ENCODE assay signal across 8 cellular contexts in the genomic region with DNA sequence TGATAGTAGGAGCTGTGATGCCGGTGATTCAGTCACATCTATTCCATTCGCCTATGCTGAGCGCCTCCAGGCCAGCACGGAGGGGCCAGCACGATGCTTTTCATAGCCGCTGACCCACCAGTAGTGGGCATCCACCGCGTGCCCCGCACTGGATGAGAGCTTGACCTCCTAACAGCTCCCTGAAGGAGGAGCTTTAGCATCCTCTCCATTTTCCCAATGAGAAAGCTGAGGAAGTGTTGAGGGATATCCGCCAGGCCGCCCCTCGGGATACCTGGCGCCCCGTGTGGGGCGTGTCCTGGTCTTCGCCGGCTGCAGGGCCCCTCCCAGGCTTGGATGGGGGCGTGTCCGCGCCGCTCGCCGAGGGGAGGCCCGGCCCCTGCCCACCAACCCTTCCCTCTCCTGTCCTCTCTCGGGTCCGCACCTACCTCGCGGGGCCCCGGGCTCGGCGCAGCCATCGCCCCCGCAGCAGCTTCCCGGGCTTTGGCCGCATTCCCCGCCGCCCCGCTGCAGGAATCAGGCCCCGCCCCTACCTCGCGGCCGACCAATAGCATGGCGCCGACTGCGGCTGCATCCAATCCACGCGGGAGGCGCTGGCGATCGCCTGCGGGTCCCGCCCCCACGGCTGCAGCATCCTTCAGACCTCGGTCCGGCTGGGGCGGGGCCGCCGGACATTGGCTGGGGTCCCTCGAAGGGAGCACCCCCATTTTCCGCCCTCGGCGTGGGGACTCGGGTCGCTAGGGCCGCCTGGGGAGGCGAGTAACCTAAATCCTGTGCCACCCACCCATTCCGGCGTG. TPM values are rescaled to one million over a fixed set of nuclear protein-coding genes. Genes with fewer than 3 reads are reported as not detected.
DNase-seq lines count a peak whose midpoint lies in the region; ATAC-seq and TF ChIP-seq lines count a peak whose summit lies in the region.

A gene with protein sequence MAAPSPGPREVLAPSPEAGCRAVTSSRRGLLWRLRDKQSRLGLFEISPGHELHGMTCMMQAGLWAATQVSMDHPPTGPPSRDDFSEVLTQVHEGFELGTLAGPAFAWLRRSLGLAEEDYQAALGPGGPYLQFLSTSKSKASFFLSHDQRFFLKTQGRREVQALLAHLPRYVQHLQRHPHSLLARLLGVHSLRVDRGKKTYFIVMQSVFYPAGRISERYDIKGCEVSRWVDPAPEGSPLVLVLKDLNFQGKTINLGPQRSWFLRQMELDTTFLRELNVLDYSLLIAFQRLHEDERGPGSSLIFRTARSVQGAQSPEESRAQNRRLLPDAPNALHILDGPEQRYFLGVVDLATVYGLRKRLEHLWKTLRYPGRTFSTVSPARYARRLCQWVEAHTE (minus strand): TSS at position 480 of the 794 bp plus-strand sequence. CDS start 25 bp downstream, at position 455.

- peak; percentile 19 for TF ChIP-seq CTCF in OCI-LY1 (IDR thresholded peaks at IDR 0.05; ENCODE audit: low read length)
- no peak for TF ChIP-seq CTCF in esophagus squamous epithelium (IDR thresholded peaks at IDR 0.05)

- H3K4me2 ChIP-seq in OCI-LY1 (ENCODE audit: low read length), result peak within 1 kb of the TSS; percentile 78

- intact Hi-C loops in esophagus squamous epithelium (cut with DNase I), result no loop called here

- peak; percentile 95 for DNase-seq in COLO829 (ENCODE audit: low spot score)
- peak; percentile 54 to 61 for DNase-seq in activated T-helper 1 cell treated with anti-CD3 and anti-CD28 coated beads, Interleukin-2, amount 50 U/mL, for 16 hours (ENCODE audit: low read depth in 1 of 2, low spot score in 1 of 2)
- no peak for DNase-seq in esophagus squamous epithelium (lab: John Stamatoyannopoulos, UW)
- DNase-seq in stimulated activated naive CD8-positive, alpha-beta T cell treated with anti-CD3 and anti-CD28 coated beads, Interleukin-15, Interleukin-2, amounts not matched to agents 100 U/mL and 50 U/mL, for 24 hours, result peak; percentile 79

- peak within 1 kb of the TSS; percentile 67 for H3K4me3 ChIP-seq in OCI-LY1 (ENCODE audit: low read depth, low read length, poor library complexity, severe bottlenecking)
- H3K4me3 ChIP-seq in esophagus squamous epithelium, result peak within 1 kb of the TSS; percentile 28 to 70 (median 44)
- peak within 1 kb of the TSS; percentile 21 to 43 for H3K4me3 ChIP-seq in muscle layer of colon (ENCODE audit: low read depth in 1 of 2, low read length in 2 of 2)

- ATAC-seq in GM19397 (IDR thresholded peaks at IDR 0.05; ENCODE audit: unreplicated experiment), result peak; percentile 82
- peak; percentile 81 for ATAC-seq in HG03460 (IDR thresholded peaks at IDR 0.05; ENCODE audit: unreplicated experiment)
- ATAC-seq in stimulated activated naive CD8-positive, alpha-beta T cell treated with anti-CD3 and anti-CD28 coated beads, Interleukin-15, Interleukin-2, amounts not matched to agents 100 U/mL and 50 U/mL, for 24 hours, result peak; percentile 67

- no peaks in the 10 kb centered on the region for H3K9me2 ChIP-seq in OCI-LY1 (ENCODE audit: low read depth, low read length)

- no peaks in the 10 kb centered on the region for H3K79me2 ChIP-seq in OCI-LY1 (ENCODE audit: insufficient read depth, low read length)

- H3K27ac ChIP-seq in OCI-LY1 (ENCODE audit: low read depth, low read length, poor library complexity, severe bottlenecking) (no peak within 1 kb of the TSS), esophagus squamous epithelium (no peak within 1 kb of the TSS), muscle layer of colon (ENCODE audit: low read depth, low read length) (no peak within 1 kb of the TSS)

- peaks cover 14% of the 10 kb centered on the region for H3K36me3 ChIP-seq in OCI-LY1 (ENCODE audit: insufficient read depth, low read length)
- peaks cover 0 to 14% (median 0%) of the 10 kb centered on the region in 3 donors for H3K36me3 ChIP-seq in esophagus squamous epithelium
- H3K36me3 ChIP-seq in muscle layer of colon (ENCODE audit: insufficient read depth, low read length), result no peaks in the 10 kb centered on the region

- no peak for TF ChIP-seq POLR2A in esophagus squamous epithelium (IDR thresholded peaks at IDR 0.05)

- WGBS in esophagus squamous epithelium, 2 donors, result 5 to 7% methylated on average over 3 to 9 of the region's 68 CpGs

- H3K4me1 ChIP-seq in OCI-LY1 (ENCODE audit: insufficient read depth, low read length, severe bottlenecking), result peaks cover 40% of the 10 kb centered on the region
- H3K4me1 ChIP-seq in esophagus squamous epithelium, result peaks cover 30 to 61% (median 36%) of the 10 kb centered on the region in 3 donors
- H3K4me1 ChIP-seq in muscle layer of colon (ENCODE audit: insufficient read depth, low read length), result peaks cover 16% of the 10 kb centered on the region

- no peaks in the 10 kb centered on the region for H4K20me1 ChIP-seq in OCI-LY1 (ENCODE audit: insufficient read depth, low read length)

- H3F3A ChIP-seq in OCI-LY1 (ENCODE audit: insufficient read depth, low read length), result no peaks in the 10 kb centered on the region

- H3K27me3 ChIP-seq in OCI-LY1 (ENCODE audit: insufficient read depth, low read length) (peaks cover 9% of the 10 kb centered on the region), esophagus squamous epithelium (peaks cover 0 to 40% (median 0%) of the 10 kb centered on the region in 4 donors), muscle layer of colon (ENCODE audit: control insufficient read depth in 1 of 2, insufficient read depth in 2 of 2, low read length in 2 of 2) (peaks cover 23 to 54% of the 10 kb centered on the region in 2 donors)

- no peaks in the 10 kb centered on the region for H3K9me3 ChIP-seq in OCI-LY1 (ENCODE audit: low read length)
- no peaks in the 10 kb centered on the region for H3K9me3 ChIP-seq in esophagus squamous epithelium
- no peaks in the 10 kb centered on the region for H3K9me3 ChIP-seq in muscle layer of colon (ENCODE audit: low read length)

- H3K9ac ChIP-seq in OCI-LY1 (ENCODE audit: low read length) (no peak within 1 kb of the TSS; the same call in 1 of the 2 replicates), muscle layer of colon (ENCODE audit: low read length) (no peak within 1 kb of the TSS)

- no peak within 1 kb of the TSS for H2AFZ ChIP-seq in OCI-LY1 (ENCODE audit: low read length)

RNA-seq across cellular contexts. Expression of the gene that starts here (rescaled TPM):
- 1 to 10 TPM in 3 of 4 donors, not detected in 1; 3.1 to 4.6 (median 3.6) TPM for total RNA-seq in esophagus squamous epithelium
